In the genomic region with DNA sequence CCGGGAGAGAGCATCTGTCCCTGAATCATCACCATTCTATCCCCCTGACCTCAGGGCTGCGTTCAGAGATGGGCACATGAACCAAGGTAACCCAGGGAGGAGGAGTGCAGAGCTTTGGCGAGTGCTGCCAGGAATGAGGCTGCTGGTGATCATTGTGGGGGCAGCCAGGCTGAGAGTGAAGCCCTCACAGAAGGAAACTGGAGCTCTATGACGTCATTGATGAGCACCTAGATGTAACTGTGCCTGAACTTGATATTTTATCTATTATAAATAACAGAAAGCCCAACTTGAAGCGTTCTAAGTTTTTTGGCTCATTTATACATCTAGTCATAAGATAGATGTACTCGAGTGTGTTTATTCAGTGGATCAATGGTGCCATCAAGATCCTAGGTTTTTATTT, we compare ENCODE assay signal across 2 cellular contexts.
TF ChIP-seq lines count a peak whose summit lies in the region.

No MANE protein-coding gene starts in this region.

TF ChIP-seq in GM12878, 131 proteins besides CTCF, POLR2A, EP300 and RAD21:
- TF ChIP-seq ATF7 (IDR thresholded peaks at IDR 0.05; ENCODE audit: low read depth) (0 out of 2 replicates have a peak, but pooled peaks have one; percentile 21), ZSCAN29 (IDR thresholded peaks at IDR 0.05) (no peak), TCF12 (IDR thresholded peaks at IDR 0.05; ENCODE audit: low read depth, low read length) (no peak)

TF ChIP-seq in K562, 482 proteins besides CTCF, POLR2A, EP300 and RAD21:
- TF ChIP-seq ATF1 (CRISPR knock-in tag; IDR thresholded peaks at IDR 0.05) (no peak), ATF1 (tag; IDR thresholded peaks at IDR 0.05) (0 out of 2 replicates have a peak, but pooled peaks have one; percentile 27), NCOA4 (IDR thresholded peaks at IDR 0.05; ENCODE audit: partially characterized antibody) (no peak), CBX8 (IDR thresholded peaks at IDR 0.05; ENCODE audit: borderline replicate concordance, extremely low read depth, low read depth, low read length, poor library complexity, severe bottlenecking) (no peak), ATF7 (IDR thresholded peaks at IDR 0.05) (peak; percentile 19; the same call in 1 of the 2 replicates)
- TF ChIP-seq, protein P1, sequence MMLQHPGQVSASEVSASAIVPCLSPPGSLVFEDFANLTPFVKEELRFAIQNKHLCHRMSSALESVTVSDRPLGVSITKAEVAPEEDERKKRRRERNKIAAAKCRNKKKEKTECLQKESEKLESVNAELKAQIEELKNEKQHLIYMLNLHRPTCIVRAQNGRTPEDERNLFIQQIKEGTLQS (IDR thresholded peaks at IDR 0.05), result peak; percentile 22; the same call in 1 of the 2 replicates
- TF ChIP-seq, protein P1 (CRISPR knock-in tag; conservative IDR thresholded peaks at IDR 0.05), result no peak
